12 cellular contexts compared by ENCODE assay signal in the genomic region with DNA sequence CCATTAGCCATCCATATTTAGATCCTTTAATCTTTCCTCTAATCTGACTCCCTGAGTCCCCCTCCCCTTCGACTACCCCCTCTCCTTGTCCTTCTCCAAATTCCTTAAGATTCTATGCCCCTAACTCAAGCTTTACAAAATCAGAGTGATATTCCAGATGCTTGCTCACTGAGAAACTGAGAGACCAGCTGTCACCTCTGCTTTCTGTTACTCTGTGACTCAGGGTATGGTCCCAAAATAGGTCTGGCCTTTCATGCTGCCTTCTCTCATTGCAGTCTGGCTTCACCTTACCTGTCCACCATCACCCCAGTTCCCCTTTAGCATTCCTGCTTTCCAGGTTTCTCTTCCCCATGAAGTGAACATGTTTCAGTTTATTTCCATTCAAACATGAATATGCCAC.
DNase-seq lines count a peak whose midpoint lies in the region; ATAC-seq and TF ChIP-seq lines count a peak whose summit lies in the region.
"Had no signal": no experiment of that assay in that cellular context is flagged by ENCODE, and none has a peak within 500 bp of the region (broad histone marks: within the 10 kb centered on the region; RNA-seq: fewer than 3 reads in every experiment).

No MANE protein-coding gene starts in this region.

- no peak for TF ChIP-seq CTCF in heart right ventricle (IDR thresholded peaks at IDR 0.05)
- TF ChIP-seq CTCF in mucosa of descending colon (IDR thresholded peaks at IDR 0.05), result no peak
- TF ChIP-seq CTCF in endodermal cell (conservative IDR thresholded peaks at IDR 0.05), result no peak

- H3K4me3 Mint-ChIP-seq in T-helper 17 cell (no peak overlapping the region), endodermal cell (no peak overlapping the region)

- no peak overlapping the region for H3K9ac ChIP-seq in endodermal cell (ENCODE audit: extremely low read depth, low read length, poor library complexity, severe bottlenecking)

- peak overlapping the region; percentile 78 for H3K27ac Mint-ChIP-seq in T-helper 17 cell
- no peak overlapping the region for H3K27ac Mint-ChIP-seq in endodermal cell

- no peaks in the 10 kb centered on the region for H3K27me3 Mint-ChIP-seq in T-helper 17 cell
- H3K27me3 Mint-ChIP-seq in endodermal cell (ENCODE audit: insufficient read depth), result no peaks in the 10 kb centered on the region
- H3K27me3 Mint-ChIP-seq: stimulated activated naive CD8-positive, alpha-beta T cell treated with anti-CD3 and anti-CD28 coated beads, Interleukin-15, amount 100 ng/mL, for 72 hours had no signal

- H3K4me1 Mint-ChIP-seq in T-helper 17 cell (peaks cover 21% of the 10 kb centered on the region), endodermal cell (no peaks in the 10 kb centered on the region)

- ATAC-seq in heart right ventricle, result peak in 6 of 8 donors; percentile 51 to 81 (median 64)
- peak; percentile 36 for ATAC-seq in HG02870 (IDR thresholded peaks at IDR 0.05; ENCODE audit: unreplicated experiment)
- no peak for ATAC-seq in T-helper 17 cell
- ATAC-seq in mucosa of descending colon, result no peak

- peaks cover 0 to 35% (median 17%) of the 10 kb centered on the region in 9 donors for H3K4me1 ChIP-seq in heart right ventricle
- no peaks in the 10 kb centered on the region for H3K4me1 ChIP-seq in mucosa of descending colon (ENCODE audit: low read depth)
- H3K4me1 ChIP-seq in endodermal cell (ENCODE audit: control insufficient read depth, insufficient read depth, low read length), result no peaks in the 10 kb centered on the region

- H3K27me3 ChIP-seq in heart right ventricle (no peaks in the 10 kb centered on the region), endodermal cell (ENCODE audit: control insufficient read depth, insufficient read depth, low read length, poor library complexity, severe bottlenecking) (no peaks in the 10 kb centered on the region)

- peak overlapping the region in 5 of 10 donors; percentile 55 to 81 (median 62) for H3K27ac ChIP-seq in heart right ventricle
- no peak overlapping the region for H3K27ac ChIP-seq in endodermal cell (ENCODE audit: low read depth, low read length)

- H3K36me3 Mint-ChIP-seq in T-helper 17 cell (ENCODE audit: low read depth) (no peaks in the 10 kb centered on the region), endodermal cell (ENCODE audit: low read depth) (no peaks in the 10 kb centered on the region)

- no peaks in the 10 kb centered on the region for H3K9me3 Mint-ChIP-seq in endodermal cell
- H3K9me3 Mint-ChIP-seq: stimulated activated naive CD8-positive, alpha-beta T cell treated with anti-CD3 and anti-CD28 coated beads, Interleukin-15, amount 100 ng/mL, for 72 hours had no signal

- 36 to 46% methylated on average over 1 of the region's 1 CpG for whole genome bisulfite sequencing in heart right ventricle, 2 donors
- WGBS in endodermal cell (ENCODE audit: insufficient coverage in 1 of 2, insufficient read length in 1 of 2), 2 experiments, result 71 to 87% methylated on average over 1 of the region's 1 CpG

- intact Hi-C loops in heart right ventricle (cut with DNase I) (no loop called here), cardiac septum (cut with DNase I) (no loop called here), mucosa of descending colon (cut with DNase I, micrococcal nuclease) (no loop called here), posterior cingulate gyrus (cut with DNase I) (no loop called here)

- H3K9me3 ChIP-seq in heart right ventricle, result no peaks in the 10 kb centered on the region
- no peaks in the 10 kb centered on the region for H3K9me3 ChIP-seq in T-helper 17 cell (ENCODE audit: control insufficient read depth, low read length, poor library complexity, severe bottlenecking)
- H3K9me3 ChIP-seq in mucosa of descending colon, result no peaks in the 10 kb centered on the region
- H3K9me3 ChIP-seq in endodermal cell (ENCODE audit: control insufficient read depth, low read length), result no peaks in the 10 kb centered on the region

- H3K36me3 ChIP-seq in heart right ventricle (no peaks in the 10 kb centered on the region), mucosa of descending colon (ENCODE audit: low read depth) (no peaks in the 10 kb centered on the region), endodermal cell (ENCODE audit: control insufficient read depth, insufficient read depth, low read length) (no peaks in the 10 kb centered on the region)

- H3K4me3 ChIP-seq in heart right ventricle, result no peak overlapping the region
- no peak overlapping the region for H3K4me3 ChIP-seq in mucosa of descending colon
- no peak overlapping the region for H3K4me3 ChIP-seq in endodermal cell (ENCODE audit: low read length)

- DNase-seq in heart right ventricle, result no peak
- no peak for DNase-seq in cardiac septum (ENCODE audit: low spot score)
- no peak for DNase-seq in T-helper 17 cell
- no peak for DNase-seq in mucosa of descending colon
- no peak for DNase-seq in endodermal cell
- DNase-seq in GOT3 (lab: John Stamatoyannopoulos, UW), result no peak
- DNase-seq in posterior cingulate gyrus, result no peak
- DNase-seq: activated CD4-positive, alpha-beta T cell treated with anti-CD3 and anti-CD28 coated beads for 4 hours; NCI-H1105; small intestine had no signal

Comparison
In these comparisons a context has a peak if more than half of its experiments do, and no peak if none do; other contexts are left out.
1. ATAC-seq: peak in heart right ventricle (6 of 8) and HG02870 (single experiment); none in T-helper 17 cell (single experiment) and mucosa of descending colon (single experiment).